In genomic region chr2:96321230-96322103, GRCh38 we compare ENCODE assay signal across 8 cellular contexts. TPM values are rescaled to one million over a fixed set of nuclear protein-coding genes. Genes with fewer than 3 reads are reported as not detected.
A peak's percentile ranks its signal among the peaks of the same experiment; 100 is the strongest.
DNase-seq lines count a peak whose midpoint lies in the region; ATAC-seq and TF ChIP-seq lines count a peak whose summit lies in the region.

No MANE protein-coding gene starts in this region.

- H3K9me3 Mint-ChIP-seq in type B pancreatic cell = no peaks in the 10 kb centered on the region

- peak overlapping the region; percentile 70 for H3K27ac Mint-ChIP-seq in type B pancreatic cell

- H3K79me2 ChIP-seq in osteoblast (ENCODE audit: insufficient read depth, low read length) = no peaks in the 10 kb centered on the region

- peaks cover 9% of the 10 kb centered on the region for H3K4me1 ChIP-seq in osteoblast (ENCODE audit: insufficient read depth, low read length)

- peaks cover 63% of the 10 kb centered on the region for H3K27me3 Mint-ChIP-seq in type B pancreatic cell

- H3K9me3 ChIP-seq in osteoblast (ENCODE audit: low read depth, low read length) = no peaks in the 10 kb centered on the region

- peaks cover 6% of the 10 kb centered on the region for H3K36me3 Mint-ChIP-seq in type B pancreatic cell

- H2AFZ ChIP-seq in osteoblast (ENCODE audit: low read length) = peak overlapping the region; percentile 91

- H3K4me1 Mint-ChIP-seq in type B pancreatic cell (ENCODE audit: unreplicated experiment) = peaks cover 12% of the 10 kb centered on the region

- ATAC-seq in GM18867 (IDR thresholded peaks at IDR 0.05; ENCODE audit: unreplicated experiment) (peak; percentile 64), HG03103 (IDR thresholded peaks at IDR 0.05; ENCODE audit: low read depth, unreplicated experiment) (peak; percentile 58)

- peak overlapping the region; percentile 98 for H3K4me2 ChIP-seq in osteoblast (ENCODE audit: insufficient read depth, low read length)

- H4K20me1 ChIP-seq in osteoblast (ENCODE audit: insufficient read depth, low read length) = no peaks in the 10 kb centered on the region

- no peak for TF ChIP-seq CTCF in fibroblast of pulmonary artery (IDR thresholded peaks at IDR 0.05; ENCODE audit: low read length, missing control alignments)
- TF ChIP-seq CTCF in osteoblast (IDR thresholded peaks at IDR 0.05; ENCODE audit: extremely low read depth, low read depth, low read length) = no peak
- no peak for TF ChIP-seq CTCF in type B pancreatic cell (conservative IDR thresholded peaks at IDR 0.05)

- no peaks in the 10 kb centered on the region for H3K36me3 ChIP-seq in osteoblast (ENCODE audit: insufficient read depth, low read length)

- H3K4me3 ChIP-seq in fibroblast of pulmonary artery (replicated peaks; ENCODE audit: low read depth, low read length) = peak overlapping the region; percentile 61
- peak overlapping the region; percentile 76 for H3K4me3 ChIP-seq in osteoblast (ENCODE audit: insufficient read depth, low read length)

- peaks cover 38% of the 10 kb centered on the region for H3K27me3 ChIP-seq in osteoblast (ENCODE audit: insufficient read depth, low read length)

- DNase-seq in AML-193 (lab: John Stamatoyannopoulos, UW) (peak; percentile 41 to 51), NCI-H82 treated with DMSO at 0.1 percent for 48 hours (lab: John Stamatoyannopoulos, UW; ENCODE audit: unreplicated experiment) (peak; percentile 63), activated T-cell treated with anti-CD3 and anti-CD28 coated beads for 24 hours (ENCODE audit: low read depth) (peak; percentile 76), fibroblast of pulmonary artery (ENCODE audit: low read depth) (peak; percentile 19), osteoblast (ENCODE audit: insufficient read length, low spot score, missing footprints) (peak; percentile 90), type B pancreatic cell (ENCODE audit: extremely low spot score, unreplicated experiment) (no peak)

- H3K4me3 Mint-ChIP-seq in type B pancreatic cell = peak overlapping the region; percentile 90

- no peak overlapping the region for H3K27ac ChIP-seq in osteoblast (ENCODE audit: low read depth, low read length)

RNA-seq across cellular contexts. Expression of gene ITPRIPL1, which starts 3.6 kb away (rescaled TPM):
- total RNA-seq in osteoblast (1.4 and 1.8 TPM in 2 replicates), type B pancreatic cell (ENCODE audit: low replicate concordance) (3.5 and 11.6 TPM in 2 replicates)

RNA-seq across cellular contexts. Expression of gene NCAPH, which starts 14.1 kb away (rescaled TPM):
- total RNA-seq in osteoblast = 1.1 and 2.4 TPM in 2 replicates
- total RNA-seq in type B pancreatic cell (ENCODE audit: low replicate concordance) = 13.6 and 34.9 TPM in 2 replicates

RNA-seq across cellular contexts. Expression of gene SNRNP200, which starts 16.1 kb away (rescaled TPM):
- total RNA-seq in osteoblast (42.7 and 44.2 TPM in 2 replicates), type B pancreatic cell (ENCODE audit: low replicate concordance) (136 and 184 TPM in 2 replicates)

RNA-seq across cellular contexts. Expression of gene CIAO1, which starts 55.4 kb away (rescaled TPM):
- 111 and 126 TPM in 2 replicates for total RNA-seq in osteoblast
- 68.9 and 69.7 TPM in 2 replicates for total RNA-seq in type B pancreatic cell (ENCODE audit: low replicate concordance)

RNA-seq across cellular contexts. Expression of gene TMEM127, which starts 55.7 kb away (rescaled TPM):
- 55.0 and 56.0 TPM in 2 replicates for total RNA-seq in osteoblast
- total RNA-seq in type B pancreatic cell (ENCODE audit: low replicate concordance) = 40.5 and 58.3 TPM in 2 replicates
